ENCODE assay signal across 16 cellular contexts in the genomic region with DNA sequence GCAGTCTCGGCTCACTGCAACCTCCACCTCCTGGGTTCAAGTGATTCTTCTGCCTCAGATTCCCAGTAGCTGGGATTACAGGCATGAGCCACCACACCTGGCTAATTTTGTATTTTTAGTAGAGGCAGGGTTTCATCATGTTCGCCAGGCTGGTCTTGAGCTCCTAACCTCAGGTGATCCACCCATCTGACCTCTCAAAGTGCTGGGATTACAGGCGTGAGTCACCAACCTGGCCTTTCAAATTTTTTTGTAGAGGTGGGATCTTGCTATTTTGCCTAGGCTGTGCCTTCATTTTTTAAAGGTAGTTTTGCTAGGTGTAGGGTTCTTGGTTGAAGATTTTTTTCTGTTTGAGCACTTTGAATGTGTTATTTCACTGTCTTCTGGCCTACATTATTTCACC. TPM values are rescaled to one million over a fixed set of nuclear protein-coding genes. Genes with fewer than 3 reads are reported as not detected.
A peak's percentile ranks its signal among the peaks of the same experiment; 100 is the strongest.
DNase-seq lines count a peak whose midpoint lies in the region; ATAC-seq and TF ChIP-seq lines count a peak whose summit lies in the region.
"Had no signal": no experiment of that assay in that cellular context is flagged by ENCODE, and none has a peak within 500 bp of the region (broad histone marks: within the 10 kb centered on the region; RNA-seq: fewer than 3 reads in every experiment).

No MANE protein-coding gene starts in this region.

- H3F3A ChIP-seq in GM23338 (replicated peaks; ENCODE audit: low read depth) = no peaks in the 10 kb centered on the region

- no peaks in the 10 kb centered on the region for H3K9me3 ChIP-seq in mammary epithelial cell (replicated peaks; ENCODE audit: insufficient read depth, low read length)
- H3K9me3 ChIP-seq: HAP-1 had no signal

- H4K20me1 ChIP-seq in GM23338 (replicated peaks; ENCODE audit: insufficient read depth) = peaks cover 16% of the 10 kb centered on the region
- no peaks in the 10 kb centered on the region for H4K20me1 ChIP-seq in mammary epithelial cell (ENCODE audit: insufficient read depth, low read length)
- H4K20me1 ChIP-seq: BLaER1 treated with 17β-estradiol and CSF1 and Interleukin-3, amounts not matched to agents 10 nM and 100 nM had no signal

- peaks cover 22% of the 10 kb centered on the region for H3K4me1 Mint-ChIP-seq in activated CD8-positive, alpha-beta T cell treated with anti-CD3 and anti-CD28 coated beads, Interleukin-2, amount 10 ng/mL, durations not matched to agents 7 days and 5 days (ENCODE audit: low read depth)
- H3K4me1 Mint-ChIP-seq in activated CD8-positive, alpha-beta T cell treated with anti-CD3 and anti-CD28 coated beads for 36 hours (ENCODE audit: low read depth) = peaks cover 21% of the 10 kb centered on the region
- H3K4me1 Mint-ChIP-seq in GM23338 (no peaks in the 10 kb centered on the region), osteocyte (ENCODE audit: unreplicated experiment) (peaks cover 5% of the 10 kb centered on the region)

- in situ Hi-C loops in mammary epithelial cell (cut with MboI; ENCODE audit: low sequenced_read_pairs in 2 of 2) = no loop called here

- dilution Hi-C loops in mammary epithelial cell (cut with HindIII; ENCODE audit: low sequenced_read_pairs) = no loop called here

- POLR2A ChIA-PET in activated CD8-positive, alpha-beta T cell treated with anti-CD3 and anti-CD28 coated beads, Interleukin-2, amount 10 ng/mL, durations not matched to agents 7 days and 5 days (lab: Charles Lee) = no interaction called here
- POLR2A ChIA-PET in activated CD8-positive, alpha-beta T cell treated with anti-CD3 and anti-CD28 coated beads for 36 hours (lab: Charles Lee) = no interaction called here

- no peaks in the 10 kb centered on the region for H3K4me1 ChIP-seq in GM23338 (ENCODE audit: insufficient read depth)
- H3K4me1 ChIP-seq in mammary epithelial cell (ENCODE audit: insufficient read depth, low read length) = peaks cover 4% of the 10 kb centered on the region

- CTCF ChIA-PET in activated CD8-positive, alpha-beta T cell treated with anti-CD3 and anti-CD28 coated beads, Interleukin-2, amount 10 ng/mL, durations not matched to agents 7 days and 5 days (lab: Charles Lee) = interaction anchor here (1.0 kb wide), 1 partner anchor 63 kb away, joined by 3 read pairs; a partner anchor contains a TSS
- CTCF ChIA-PET in activated CD8-positive, alpha-beta T cell treated with anti-CD3 and anti-CD28 coated beads for 36 hours (lab: Charles Lee) = interaction anchor here (1.1 kb wide), 1 partner anchor 13 kb away, joined by 3 read pairs; no protein-coding TSS in a partner anchor
- CTCF ChIA-PET in mammary epithelial cell (lab: Charles Lee; ENCODE audit: low non-redundant PET) = no interaction called here

- no peaks in the 10 kb centered on the region for H3K9me3 Mint-ChIP-seq in activated CD8-positive, alpha-beta T cell treated with anti-CD3 and anti-CD28 coated beads, Interleukin-2, amount 10 ng/mL, durations not matched to agents 7 days and 5 days (ENCODE audit: insufficient read depth)
- no peaks in the 10 kb centered on the region for H3K9me3 Mint-ChIP-seq in activated CD8-positive, alpha-beta T cell treated with anti-CD3 and anti-CD28 coated beads for 36 hours
- H3K9me3 Mint-ChIP-seq in GM23338 = no peaks in the 10 kb centered on the region
- H3K9me3 Mint-ChIP-seq in osteocyte (ENCODE audit: unreplicated experiment) = no peaks in the 10 kb centered on the region
- H3K9me3 Mint-ChIP-seq: CD4-positive, CD25-positive, alpha-beta regulatory T cell; HFFc6 had no signal

- no peak for ATAC-seq in activated CD8-positive, alpha-beta T cell treated with anti-CD3 and anti-CD28 coated beads, Interleukin-2, amount 10 ng/mL, durations not matched to agents 7 days and 5 days
- no peak for ATAC-seq in activated CD8-positive, alpha-beta T cell treated with anti-CD3 and anti-CD28 coated beads for 36 hours
- ATAC-seq in GM23338 (no peak), HG02884 (IDR thresholded peaks at IDR 0.05; ENCODE audit: unreplicated experiment) (no peak)
- ATAC-seq: HepG2 had no signal

- H3K9me2 ChIP-seq in GM23338 (ENCODE audit: insufficient read depth) = no peaks in the 10 kb centered on the region

- H3K27ac ChIP-seq in GM23338 (ENCODE audit: low read depth) = no peak overlapping the region
- no peak overlapping the region for H3K27ac ChIP-seq in mammary epithelial cell (ENCODE audit: insufficient read depth, low read depth, low read length)
- H3K27ac ChIP-seq: BLaER1 treated with 17β-estradiol and CSF1 and Interleukin-3, amounts not matched to agents 10 nM and 100 nM had no signal

- no peak for TF ChIP-seq CTCF in activated CD8-positive, alpha-beta T cell treated with anti-CD3 and anti-CD28 coated beads for 36 hours (IDR thresholded peaks at IDR 0.05)
- TF ChIP-seq CTCF in GM23338 (conservative IDR thresholded peaks at IDR 0.05; ENCODE audit: low read depth in 2 of 2) (no peak), mammary epithelial cell (conservative IDR thresholded peaks at IDR 0.05 in 1 of 2, IDR thresholded peaks at IDR 0.05 in 1 of 2; ENCODE audit: extremely low read depth in 1 of 2, insufficient read depth in 1 of 2, low read depth in 1 of 2, low read length in 2 of 2) (no peak), osteocyte (IDR thresholded peaks at IDR 0.05) (no peak)

- intact Hi-C loops in activated CD8-positive, alpha-beta T cell treated with anti-CD3 and anti-CD28 coated beads for 36 hours (cut with micrococcal nuclease) = no loop called here
- intact Hi-C loops in mammary epithelial cell (cut with micrococcal nuclease) = no loop called here

- H3K9ac ChIP-seq in mammary epithelial cell (ENCODE audit: insufficient read depth, low read length) = no peak overlapping the region
- H3K9ac ChIP-seq: BLaER1 treated with 17β-estradiol and CSF1 and Interleukin-3, amounts not matched to agents 10 nM and 100 nM had no signal

- no TSS peak for BruUV-seq in mammary epithelial cell (replicated peaks; lab: Mats Ljungman, UMichigan)

- H3K27me3 Mint-ChIP-seq in activated CD8-positive, alpha-beta T cell treated with anti-CD3 and anti-CD28 coated beads, Interleukin-2, amount 10 ng/mL, durations not matched to agents 7 days and 5 days (ENCODE audit: low read depth) = no peaks in the 10 kb centered on the region
- no peaks in the 10 kb centered on the region for H3K27me3 Mint-ChIP-seq in activated CD8-positive, alpha-beta T cell treated with anti-CD3 and anti-CD28 coated beads for 36 hours
- H3K27me3 Mint-ChIP-seq in GM23338 (ENCODE audit: insufficient read depth, low read depth, poor library complexity) (no peaks in the 10 kb centered on the region), osteocyte (ENCODE audit: unreplicated experiment) (no peaks in the 10 kb centered on the region)
- H3K27me3 Mint-ChIP-seq: CD4-positive, CD25-positive, alpha-beta regulatory T cell had no signal

- H3K27ac Mint-ChIP-seq in activated CD8-positive, alpha-beta T cell treated with anti-CD3 and anti-CD28 coated beads, Interleukin-2, amount 10 ng/mL, durations not matched to agents 7 days and 5 days = peak overlapping the region; percentile 67
- H3K27ac Mint-ChIP-seq in activated CD8-positive, alpha-beta T cell treated with anti-CD3 and anti-CD28 coated beads for 36 hours = no peak overlapping the region
- H3K27ac Mint-ChIP-seq in GM23338 = 0 out of 2 replicates have a peak overlapping the region, but pooled peaks have one; percentile 31
- H3K27ac Mint-ChIP-seq in osteocyte (ENCODE audit: unreplicated experiment) = no peak overlapping the region
- H3K27ac Mint-ChIP-seq: HFFc6 had no signal

- WGBS in mammary epithelial cell (ENCODE audit: low coverage, missing lambda C conversion rate) = 77% methylated on average over 2 of the region's 3 CpGs

- no peak overlapping the region for H3K4me3 ChIP-seq in GM23338
- H3K4me3 ChIP-seq in mammary epithelial cell (replicated peaks in 1 of 3; ENCODE audit: insufficient read depth in 1 of 3, low read depth in 2 of 3, low read length in 3 of 3) = no peak overlapping the region
- H3K4me3 ChIP-seq: BLaER1 treated with 17β-estradiol and CSF1 and Interleukin-3, amounts not matched to agents 10 nM and 100 nM; HAP-1 had no signal

- no peak overlapping the region for H3K4me2 ChIP-seq in GM23338
- no peak overlapping the region for H3K4me2 ChIP-seq in mammary epithelial cell (ENCODE audit: insufficient read depth, low read depth, low read length)
- H3K4me2 ChIP-seq: BLaER1 treated with 17β-estradiol and CSF1 and Interleukin-3, amounts not matched to agents 10 nM and 100 nM had no signal

- peaks cover 55% of the 10 kb centered on the region for H3K36me3 Mint-ChIP-seq in activated CD8-positive, alpha-beta T cell treated with anti-CD3 and anti-CD28 coated beads, Interleukin-2, amount 10 ng/mL, durations not matched to agents 7 days and 5 days (ENCODE audit: low read depth)
- H3K36me3 Mint-ChIP-seq in activated CD8-positive, alpha-beta T cell treated with anti-CD3 and anti-CD28 coated beads for 36 hours (ENCODE audit: low read depth) = peaks cover 38% of the 10 kb centered on the region
- H3K36me3 Mint-ChIP-seq in GM23338 (ENCODE audit: low read depth) = peaks cover 77% of the 10 kb centered on the region
- peaks cover 32% of the 10 kb centered on the region for H3K36me3 Mint-ChIP-seq in osteocyte (ENCODE audit: unreplicated experiment)

- H3K4me3 Mint-ChIP-seq in activated CD8-positive, alpha-beta T cell treated with anti-CD3 and anti-CD28 coated beads, Interleukin-2, amount 10 ng/mL, durations not matched to agents 7 days and 5 days = no peak overlapping the region
- no peak overlapping the region for H3K4me3 Mint-ChIP-seq in activated CD8-positive, alpha-beta T cell treated with anti-CD3 and anti-CD28 coated beads for 36 hours
- H3K4me3 Mint-ChIP-seq in GM23338 = no peak overlapping the region
- no peak overlapping the region for H3K4me3 Mint-ChIP-seq in osteocyte (ENCODE audit: unreplicated experiment)
- H3K4me3 Mint-ChIP-seq: CD4-positive, CD25-positive, alpha-beta regulatory T cell; HFFc6 had no signal

- DNase-seq in activated CD8-positive, alpha-beta T cell treated with anti-CD3 and anti-CD28 coated beads, Interleukin-2, amount 10 ng/mL, durations not matched to agents 7 days and 5 days = no peak
- DNase-seq in activated CD8-positive, alpha-beta T cell treated with anti-CD3 and anti-CD28 coated beads for 36 hours = no peak
- no peak for DNase-seq in GM23338 (ENCODE audit: low spot score)
- DNase-seq in mammary epithelial cell = peak; percentile 29
- DNase-seq in osteocyte (ENCODE audit: extremely low spot score, unreplicated experiment) = peak; percentile 25
- DNase-seq in NK-92 treated with Interleukin-12 subunit alpha and Interleukin-12 subunit beta, amount 100 ng/mL, for 24 hours (lab: John Stamatoyannopoulos, UW) = no peak
- DNase-seq: 8988T; AML-193; CD4-positive, CD25-positive, alpha-beta regulatory T cell; DMS53; GF-D8; HFFc6 had no signal

- H2AFZ ChIP-seq in GM23338 (no peak overlapping the region), mammary epithelial cell (ENCODE audit: low read depth, low read length) (no peak overlapping the region)

- H3K27me3 ChIP-seq in GM23338 (ENCODE audit: insufficient read depth) (no peaks in the 10 kb centered on the region), mammary epithelial cell (ENCODE audit: insufficient read depth, low read length) (no peaks in the 10 kb centered on the region)
- H3K27me3 ChIP-seq: BLaER1 treated with 17β-estradiol and CSF1 and Interleukin-3, amounts not matched to agents 10 nM and 100 nM had no signal

- peaks cover 32% of the 10 kb centered on the region for H3K36me3 ChIP-seq in GM23338 (ENCODE audit: insufficient read depth)
- peaks cover 4% of the 10 kb centered on the region for H3K36me3 ChIP-seq in mammary epithelial cell (ENCODE audit: insufficient read depth, low read length)

- H3K79me2 ChIP-seq in GM23338 (replicated peaks; ENCODE audit: insufficient read depth) (peaks cover 47% of the 10 kb centered on the region), mammary epithelial cell (ENCODE audit: insufficient read depth, low read length) (peaks cover 5% of the 10 kb centered on the region)

RNA-seq across cellular contexts. Expression of gene HAUS1, which starts 6.2 kb away (rescaled TPM):
- total RNA-seq in activated CD8-positive, alpha-beta T cell treated with anti-CD3 and anti-CD28 coated beads, Interleukin-2, amount 10 ng/mL, durations not matched to agents 7 days and 5 days = 10 to 100 TPM; 63.7 to 65.9 TPM
- 10 to 100 TPM; 57.9 to 61.0 TPM for total RNA-seq in activated CD8-positive, alpha-beta T cell treated with anti-CD3 and anti-CD28 coated beads for 36 hours
- 83.0 and 163 TPM in 2 replicates for total RNA-seq in GM23338 (2014; rRNA removed; shearing (Covaris generic))
- polyA plus RNA-seq in GM23338 (2016; fragmentation: Nextera tagmentation; extraction: Ambion mirVana) = 200 and 216 TPM in 2 replicates
- total RNA-seq in mammary epithelial cell = 10 to 100 TPM; 12.3 to 26.3 TPM
- 47.8 TPM for polyA plus RNA-seq in mammary epithelial cell
- polyA minus RNA-seq in mammary epithelial cell = 25.0 TPM
- 37.0 and 37.3 TPM in 2 replicates for total RNA-seq in osteocyte

RNA-seq across cellular contexts. Expression of gene ATP5F1A, which starts 12.3 kb away (rescaled TPM):
- 100 to 1,000 TPM; 377 to 385 TPM for total RNA-seq in activated CD8-positive, alpha-beta T cell treated with anti-CD3 and anti-CD28 coated beads, Interleukin-2, amount 10 ng/mL, durations not matched to agents 7 days and 5 days
- total RNA-seq in activated CD8-positive, alpha-beta T cell treated with anti-CD3 and anti-CD28 coated beads for 36 hours = 100 to 1,000 TPM; 476 to 489 TPM
- 718 and 822 TPM in 2 replicates for total RNA-seq in GM23338 (2014; rRNA removed; shearing (Covaris generic))
- polyA plus RNA-seq in GM23338 (2016; fragmentation: Nextera tagmentation; extraction: Ambion mirVana) = 317 and 353 TPM in 2 replicates
- total RNA-seq in mammary epithelial cell = 100 to 1,000 TPM; 345 to 516 TPM
- polyA plus RNA-seq in mammary epithelial cell = 569 TPM
- polyA minus RNA-seq in mammary epithelial cell = 555 TPM
- total RNA-seq in osteocyte = 346 and 359 TPM in 2 replicates

RNA-seq across cellular contexts. Expression of gene PSTPIP2, which starts 38.3 kb away (rescaled TPM):
- total RNA-seq in activated CD8-positive, alpha-beta T cell treated with anti-CD3 and anti-CD28 coated beads, Interleukin-2, amount 10 ng/mL, durations not matched to agents 7 days and 5 days = 1 to 10 TPM; 7.7 to 8.5 TPM
- total RNA-seq in activated CD8-positive, alpha-beta T cell treated with anti-CD3 and anti-CD28 coated beads for 36 hours = 10 to 100 TPM; 17.8 TPM
- total RNA-seq in GM23338 (2014; rRNA removed; shearing (Covaris generic)) = 1.3 and 2.6 TPM in 2 replicates
- polyA plus RNA-seq in GM23338 (2016; fragmentation: Nextera tagmentation; extraction: Ambion mirVana) = 1.1 and 1.4 TPM in 2 replicates
- total RNA-seq in mammary epithelial cell = 10 to 100 TPM; 33.2 to 33.7 TPM
- 27.2 TPM for polyA plus RNA-seq in mammary epithelial cell
- polyA minus RNA-seq in mammary epithelial cell = 21.2 TPM
- 4.5 TPM in 2 replicates for total RNA-seq in osteocyte

Comparison
In these comparisons a context has a peak if more than half of its experiments do, and no peak if none do; other contexts are left out.
1. H3K27ac Mint-ChIP-seq: peak in activated CD8-positive, alpha-beta T cell treated with anti-CD3 and anti-CD28 coated beads, Interleukin-2, amount 10 ng/mL, durations not matched to agents 7 days and 5 days (single experiment) and GM23338 (single experiment); none in activated CD8-positive, alpha-beta T cell treated with anti-CD3 and anti-CD28 coated beads for 36 hours (single experiment) and osteocyte (single experiment).
2. DNase-seq: peak in mammary epithelial cell (single experiment) and osteocyte (single experiment); none in activated CD8-positive, alpha-beta T cell treated with anti-CD3 and anti-CD28 coated beads, Interleukin-2, amount 10 ng/mL, durations not matched to agents 7 days and 5 days (single experiment), activated CD8-positive, alpha-beta T cell treated with anti-CD3 and anti-CD28 coated beads for 36 hours (single experiment), GM23338 (single experiment) and NK-92 treated with Interleukin-12 subunit alpha and Interleukin-12 subunit beta, amount 100 ng/mL, for 24 hours (single experiment).